15 cellular contexts compared by ENCODE assay signal in genomic region chr7:84642611-84643010, GRCh38.
DNase-seq lines count a peak whose midpoint lies in the region; ATAC-seq and TF ChIP-seq lines count a peak whose summit lies in the region.
"Had no signal": no experiment of that assay in that cellular context is flagged by ENCODE, and none has a peak within 500 bp of the region (broad histone marks: within the 10 kb centered on the region; RNA-seq: fewer than 3 reads in every experiment).

No MANE protein-coding gene starts in this region.

- H3K27ac ChIP-seq in HCT116 (ENCODE audit: low read depth, low read length) (no peak overlapping the region), mesendoderm (ENCODE audit: low read depth, low read length) (no peak overlapping the region)

- no peak for TF ChIP-seq POLR2A in HCT116 (IDR thresholded peaks at IDR 0.05; ENCODE audit: borderline replicate concordance, extremely low read depth, insufficient read depth, insufficient read length)

- POLR2A ChIA-PET in HCT116 (lab: Charles Lee), result no interaction called here

- H3K9me2 ChIP-seq in HCT116 (ENCODE audit: insufficient read depth), result no peaks in the 10 kb centered on the region

- TF ChIP-seq RAD21 in HCT116 (IDR thresholded peaks at IDR 0.05; ENCODE audit: low read depth), result no peak

- peaks cover 0 to 7% of the 10 kb centered on the region in 2 experiments; a peak in 1 of 4 replicates for H3K4me1 ChIP-seq in HCT116 (ENCODE audit: control insufficient read depth in 1 of 2, insufficient read depth in 2 of 2, low read length in 2 of 2)
- H3K4me1 ChIP-seq in mesendoderm (ENCODE audit: control insufficient read depth, low read depth, low read length), result no peaks in the 10 kb centered on the region

- H4K20me1 ChIP-seq in HCT116 (ENCODE audit: insufficient read depth), result no peaks in the 10 kb centered on the region

- H3K36me3 ChIP-seq in HCT116 (ENCODE audit: control insufficient read depth in 1 of 2, insufficient read depth in 2 of 2, low read length in 2 of 2) (no peaks in the 10 kb centered on the region), mesendoderm (ENCODE audit: control insufficient read depth, insufficient read depth, low read length) (no peaks in the 10 kb centered on the region)

- H3K4me2 ChIP-seq in HCT116 (ENCODE audit: low read length) (no peak overlapping the region), mesendoderm (ENCODE audit: low read length) (no peak overlapping the region)
- H3K4me2 ChIP-seq: GM23338 had no signal

- peak overlapping the region; percentile 85 for H2BK15ac ChIP-seq in mesendoderm (replicated peaks; ENCODE audit: low read depth)

- H3K4ac ChIP-seq in mesendoderm (ENCODE audit: low read depth, low read length), result no peak overlapping the region

- no peak overlapping the region for H3K18ac ChIP-seq in mesendoderm (ENCODE audit: low read length)

- H3K9me3 Mint-ChIP-seq in activated T-cell treated with anti-CD3 and anti-CD28 coated beads, Interleukin-2, amount 50 U/mL, for 4 hours, result no peaks in the 10 kb centered on the region
- H3K9me3 Mint-ChIP-seq: H9, HFFc6 had no signal

- ATAC-seq in HCT116, result no peak
- no peak for ATAC-seq in HG03095 (IDR thresholded peaks at IDR 0.05; ENCODE audit: unreplicated experiment)
- ATAC-seq in HG03439 (IDR thresholded peaks at IDR 0.05; ENCODE audit: unreplicated experiment), result no peak
- ATAC-seq in activated T-cell treated with anti-CD3 and anti-CD28 coated beads, Interleukin-2, amount 50 U/mL, for 4 hours, result no peak
- ATAC-seq: GM23338 had no signal

- H3K4me3 Mint-ChIP-seq in activated T-cell treated with anti-CD3 and anti-CD28 coated beads, Interleukin-2, amount 50 U/mL, for 4 hours, result no peak overlapping the region
- H3K4me3 Mint-ChIP-seq: CD4-positive, alpha-beta memory T cell; GM23338; H9; HFFc6 had no signal

- intact Hi-C loops in HCT116 (cut with micrococcal nuclease), result no loop called here

- CTCF ChIA-PET in HCT116 (lab: Charles Lee), result no interaction called here

- no peak overlapping the region for H3K23ac ChIP-seq in mesendoderm (ENCODE audit: low read length)

- H3K56ac ChIP-seq in mesendoderm (ENCODE audit: low read length), result no peak overlapping the region

- WGBS in mesendoderm (ENCODE audit: extremely low coverage, insufficient coverage, low lambda C conversion rate), result no CpG with 5 or more reads among the region's 3 CpGs

- peak overlapping the region; percentile 32 for H2AFZ ChIP-seq in HCT116 (ENCODE audit: low read depth, low read length, poor library complexity, severe bottlenecking)
- H2AFZ ChIP-seq: GM23338 had no signal

- no peak overlapping the region for H2BK5ac ChIP-seq in mesendoderm (ENCODE audit: low read length)

- H3K27me3 ChIP-seq in HCT116 (ENCODE audit: insufficient read depth, low read length), result no peaks in the 10 kb centered on the region
- H3K27me3 ChIP-seq in mesendoderm (ENCODE audit: insufficient read depth, low read length, poor library complexity), result no peaks in the 10 kb centered on the region

- no peaks in the 10 kb centered on the region for H3K9me3 ChIP-seq in HCT116 (ENCODE audit: control insufficient read depth in 1 of 2, insufficient read depth in 1 of 2, low read depth in 1 of 2, low read length in 2 of 2)

- no peak overlapping the region for H2BK120ac ChIP-seq in mesendoderm (ENCODE audit: low read depth, low read length)

- DNase-seq in HCT116 (ENCODE audit: low read depth, low spot score) (no peak), SK-N-DZ (ENCODE audit: low spot score) (peak; percentile 31), mesendoderm (no peak)
- DNase-seq in activated T-cell treated with anti-CD3 and anti-CD28 coated beads, Interleukin-2, amount 50 U/mL, for 4 hours, result no peak
- DNase-seq: C1 segment of cervical spinal cord; Calu3; CD4-positive, alpha-beta memory T cell; COR-L47; DMS53; DMS79 treated with DMSO at 0.1 percent for 48 hours; H9; HFFc6 had no signal

- no TSS peak for BruUV-seq in HCT116 (replicated peaks; lab: Mats Ljungman, UMichigan)

- H3K79me1 ChIP-seq in mesendoderm (ENCODE audit: low read length), result no peaks in the 10 kb centered on the region

- no peak overlapping the region for H4K5ac ChIP-seq in mesendoderm (ENCODE audit: low read length)

- H2AK5ac ChIP-seq in mesendoderm (ENCODE audit: low read length), result no peak overlapping the region

- H3K9ac ChIP-seq in HCT116 (ENCODE audit: low read length), result no peak overlapping the region
- no peak overlapping the region for H3K9ac ChIP-seq in mesendoderm (ENCODE audit: low read length)

- no peaks in the 10 kb centered on the region for H3K4me1 Mint-ChIP-seq in activated T-cell treated with anti-CD3 and anti-CD28 coated beads, Interleukin-2, amount 50 U/mL, for 4 hours (ENCODE audit: low read depth)
- H3K4me1 Mint-ChIP-seq: CD4-positive, alpha-beta memory T cell had no signal

- no peak for TF ChIP-seq CTCF in HCT116 (IDR thresholded peaks at IDR 0.05 in 2 of 3, conservative IDR thresholded peaks at IDR 0.05 in 1 of 3; ENCODE audit: borderline replicate concordance in 1 of 3, insufficient read depth in 1 of 3, low read depth in 2 of 3, low read length in 2 of 3)

- H3K36me3 Mint-ChIP-seq in activated T-cell treated with anti-CD3 and anti-CD28 coated beads, Interleukin-2, amount 50 U/mL, for 4 hours (ENCODE audit: insufficient read depth), result no peaks in the 10 kb centered on the region
- H3K36me3 Mint-ChIP-seq: CD4-positive, alpha-beta memory T cell had no signal

- no peaks in the 10 kb centered on the region for H3K27me3 Mint-ChIP-seq in activated T-cell treated with anti-CD3 and anti-CD28 coated beads, Interleukin-2, amount 50 U/mL, for 4 hours (ENCODE audit: low read depth)
- H3K27me3 Mint-ChIP-seq: CD4-positive, alpha-beta memory T cell had no signal

- H4K8ac ChIP-seq in mesendoderm (ENCODE audit: low read depth, low read length), result no peak overlapping the region

- RAD21 ChIA-PET in HCT116 (lab: Charles Lee; ENCODE audit: low non-redundant PET in 1 of 2, low total read pairs in 2 of 2, uncharacterized antibody in 2 of 2, unreplicated experiment in 2 of 2), result no interaction called here

- H3K4me3 ChIP-seq in HCT116 (replicated peaks in 1 of 2; ENCODE audit: low read depth in 1 of 2, low read length in 2 of 2), result no peak overlapping the region
- H3K4me3 ChIP-seq in mesendoderm (ENCODE audit: low read length), result no peak overlapping the region
- H3K4me3 ChIP-seq: GM23338 had no signal

- no peaks in the 10 kb centered on the region for H3K79me2 ChIP-seq in HCT116 (ENCODE audit: insufficient read depth, low read length)
- H3K79me2 ChIP-seq in mesendoderm (ENCODE audit: control insufficient read depth, insufficient read depth, low read length), result no peaks in the 10 kb centered on the region

TF ChIP-seq in HCT116, 20 proteins besides CTCF, POLR2A, EP300 and RAD21:
- TF ChIP-seq TCF7L2 (IDR thresholded peaks at IDR 0.05; ENCODE audit: borderline replicate concordance, extremely low read depth, insufficient read depth, insufficient read length) (no peak), SIN3A (IDR thresholded peaks at IDR 0.05; ENCODE audit: low read depth) (no peak), ATF3 (IDR thresholded peaks at IDR 0.05) (no peak), ZNF274 (IDR thresholded peaks at IDR 0.05; ENCODE audit: low read depth, low read length) (no peak), ZFX (IDR thresholded peaks at IDR 0.05) (no peak)
